In genomic region chr10:59709472-59710125, GRCh38 we compare ENCODE assay signal across 8 cellular contexts. TPM values are rescaled to one million over a fixed set of nuclear protein-coding genes. Genes with fewer than 3 reads are reported as not detected.
DNase-seq lines count a peak whose midpoint lies in the region; ATAC-seq and TF ChIP-seq lines count a peak whose summit lies in the region.

TSS of gene SLC16A9 (minus strand) at chr10:59709850. CDS start at chr10:59684291, 25,559 bp downstream.

- peak within 1 kb of the TSS; percentile 84 for H3K4me3 ChIP-seq in psoas muscle

- H3K9me3 Mint-ChIP-seq in activated naive CD8-positive, alpha-beta T cell treated with anti-CD3 and anti-CD28 coated beads, Interleukin-2, amount 10 ng/mL, durations not matched to agents 7 days and 5 days: no peaks in the 10 kb centered on the region

- H3K27me3 Mint-ChIP-seq in activated naive CD8-positive, alpha-beta T cell treated with anti-CD3 and anti-CD28 coated beads, Interleukin-2, amount 10 ng/mL, durations not matched to agents 7 days and 5 days: peaks cover 64% of the 10 kb centered on the region

- no peaks in the 10 kb centered on the region for H3K9me3 ChIP-seq in psoas muscle

- no peak within 1 kb of the TSS for H3K27ac Mint-ChIP-seq in activated naive CD8-positive, alpha-beta T cell treated with anti-CD3 and anti-CD28 coated beads, Interleukin-2, amount 10 ng/mL, durations not matched to agents 7 days and 5 days

- H3K27me3 ChIP-seq in psoas muscle (ENCODE audit: insufficient read depth in 3 of 3, low read length in 2 of 3): no peaks in the 10 kb centered on the region

- peak within 1 kb of the TSS; percentile 78 for H3K27ac ChIP-seq in psoas muscle

- TF ChIP-seq CTCF in psoas muscle (IDR thresholded peaks at IDR 0.05): peak; percentile 43

- H3K4me1 Mint-ChIP-seq in activated naive CD8-positive, alpha-beta T cell treated with anti-CD3 and anti-CD28 coated beads, Interleukin-2, amount 10 ng/mL, durations not matched to agents 7 days and 5 days: peaks cover 9% of the 10 kb centered on the region

- 0 to 1% (median 0%) methylated on average over 22 to 66 of the region's 66 CpGs for WGBS in psoas muscle, 3 donors

- peaks cover 18% of the 10 kb centered on the region for H3K4me1 ChIP-seq in psoas muscle

- intact Hi-C loops in left ventricle myocardium superior (cut with micrococcal nuclease): no loop called here
- intact Hi-C loops in psoas muscle (cut with DNase I): loop anchor here (2.0 to 5.0 kb wide), 2 partner anchors 43 to 99 kb away; partner anchors contain the start of gene MRLN (in 2 of the 2)

- no peaks in the 10 kb centered on the region for H3K36me3 ChIP-seq in psoas muscle (ENCODE audit: insufficient read depth in 1 of 2, low read depth in 1 of 2)

- peak within 1 kb of the TSS; percentile 85 for H3K4me3 Mint-ChIP-seq in activated naive CD8-positive, alpha-beta T cell treated with anti-CD3 and anti-CD28 coated beads, Interleukin-2, amount 10 ng/mL, durations not matched to agents 7 days and 5 days

- H3K36me3 Mint-ChIP-seq in activated naive CD8-positive, alpha-beta T cell treated with anti-CD3 and anti-CD28 coated beads, Interleukin-2, amount 10 ng/mL, durations not matched to agents 7 days and 5 days: no peaks in the 10 kb centered on the region

- peak; percentile 62 for DNase-seq in COLO668 (lab: John Stamatoyannopoulos, UW; ENCODE audit: unreplicated experiment)
- DNase-seq in NCI-H526 treated with DMSO at 0.1 percent for 48 hours (lab: John Stamatoyannopoulos, UW): peak; percentile 11
- DNase-seq in activated naive CD8-positive, alpha-beta T cell treated with anti-CD3 and anti-CD28 coated beads, Interleukin-2, amount 10 ng/mL, durations not matched to agents 7 days and 5 days: peak; percentile 65
- peak; percentile 72 for DNase-seq in left ventricle myocardium superior
- DNase-seq in psoas muscle: peak; percentile 52 to 80
- no peak for DNase-seq in amniotic stem cell (lab: John Stamatoyannopoulos, UW)

- ATAC-seq in GM19025 (IDR thresholded peaks at IDR 0.05; ENCODE audit: low read depth, unreplicated experiment) (peak; percentile 87), HG03097 (IDR thresholded peaks at IDR 0.05; ENCODE audit: low FRiP score, unreplicated experiment) (peak; percentile 81), left ventricle myocardium superior (peak; percentile 97), psoas muscle (peak; percentile 91 to 94 (median 92))
- peak; percentile 75 for ATAC-seq in activated naive CD8-positive, alpha-beta T cell treated with anti-CD3 and anti-CD28 coated beads, Interleukin-2, amount 10 ng/mL, durations not matched to agents 7 days and 5 days (ENCODE audit: low read depth)

- POLR2A ChIA-PET in activated naive CD8-positive, alpha-beta T cell treated with anti-CD3 and anti-CD28 coated beads, Interleukin-2, amount 10 ng/mL, durations not matched to agents 7 days and 5 days (lab: Charles Lee): no interaction called here

RNA-seq across cellular contexts. Expression of gene SLC16A9, which starts in this region (rescaled TPM):
- under 1 TPM; 0.08 to 0.09 TPM for total RNA-seq in activated naive CD8-positive, alpha-beta T cell treated with anti-CD3 and anti-CD28 coated beads, Interleukin-2, amount 10 ng/mL, durations not matched to agents 7 days and 5 days
- total RNA-seq in left ventricle myocardium superior (0.40 TPM), psoas muscle (1 to 10 TPM in 2 of 4 donors, under 1 TPM in 2; 0.64 to 2.5 (median 1.2) TPM)
- 1 to 10 TPM in 1 of 3 donors, under 1 TPM in 2; 0.01 to 3.1 (median 0.57) TPM for polyA plus RNA-seq in psoas muscle

Comparison
In these comparisons a context has a peak if more than half of its experiments do, and no peak if none do; other contexts are left out.
1. Peak in DNase-seq and ATAC-seq in activated naive CD8-positive, alpha-beta T cell treated with anti-CD3 and anti-CD28 coated beads, Interleukin-2, amount 10 ng/mL, durations not matched to agents 7 days and 5 days; RNA of the gene not detected or under 1 TPM.
2. Peak in DNase-seq and ATAC-seq in left ventricle myocardium superior; RNA of the gene not detected or under 1 TPM.